In the genomic region with DNA sequence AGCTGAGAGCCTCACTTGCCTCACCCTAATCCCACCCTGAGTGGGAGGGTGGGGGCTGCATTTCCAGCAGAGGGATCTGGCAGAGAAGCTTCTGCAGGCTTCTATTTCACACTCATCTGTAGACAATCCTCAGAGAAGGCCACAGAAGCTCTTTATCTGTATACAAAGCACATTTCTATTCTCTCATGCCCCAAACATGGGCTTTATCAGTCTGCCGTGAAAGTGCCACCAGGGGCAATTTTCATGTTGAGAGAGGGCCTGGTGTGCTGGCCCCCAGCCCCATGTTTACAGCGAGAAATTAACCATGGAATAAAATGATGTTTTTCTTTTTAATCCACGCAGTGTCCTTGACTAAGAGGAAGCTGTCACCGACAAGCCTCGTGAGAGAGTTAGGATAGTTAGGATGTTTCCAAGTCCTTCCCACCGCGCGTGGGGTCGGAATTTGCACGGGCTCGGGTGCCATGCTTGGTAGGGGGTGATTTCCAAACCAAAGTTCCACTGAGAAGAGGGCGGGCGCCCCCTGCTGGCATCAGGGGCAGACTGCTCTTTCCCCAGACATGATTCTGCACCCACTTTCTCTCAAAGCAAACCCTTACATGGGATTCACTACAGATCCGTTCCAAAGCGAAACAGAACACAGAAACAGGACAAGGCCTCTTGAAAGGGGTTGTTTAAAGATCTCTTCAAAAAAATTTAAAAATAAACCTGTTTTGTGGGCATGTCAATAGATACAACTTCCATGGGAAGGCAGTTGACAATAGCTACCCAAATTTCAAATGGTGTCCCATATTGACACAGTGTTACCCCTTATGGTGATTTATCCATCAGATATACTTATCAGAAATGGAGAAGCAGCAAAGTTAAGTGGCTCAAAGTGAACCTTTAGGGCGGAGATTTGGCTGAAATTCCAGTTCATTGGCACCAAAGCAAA, we compare ENCODE assay signal across 8 cellular contexts. TPM values are rescaled to one million over a fixed set of nuclear protein-coding genes. Genes with fewer than 3 reads are reported as not detected.
DNase-seq lines count a peak whose midpoint lies in the region; ATAC-seq and TF ChIP-seq lines count a peak whose summit lies in the region.

No MANE protein-coding gene starts in this region.

- H3K4me1 ChIP-seq in CD4-positive, alpha-beta memory T cell (ENCODE audit: insufficient read depth, low read length): no peaks in the 10 kb centered on the region
- H3K4me1 ChIP-seq in OCI-LY1 (ENCODE audit: insufficient read depth, low read length, severe bottlenecking) (no peaks in the 10 kb centered on the region), neutrophil (ENCODE audit: control insufficient read depth in 1 of 2, insufficient read depth in 1 of 2, low read depth in 1 of 2, low read length in 1 of 2) (no peaks in the 10 kb centered on the region)

- peaks cover 0 to 3% (median under 1%) of the 10 kb centered on the region in 4 donors for H3K4me1 Mint-ChIP-seq in CD4-positive, alpha-beta memory T cell

- no peaks in the 10 kb centered on the region for H3F3A ChIP-seq in OCI-LY1 (ENCODE audit: insufficient read depth, low read length)

- H3K9ac ChIP-seq in OCI-LY1 (ENCODE audit: low read length): no peak overlapping the region

- H3K27ac ChIP-seq in CD4-positive, alpha-beta memory T cell (ENCODE audit: low read depth, low read length): no peak overlapping the region
- H3K27ac ChIP-seq in OCI-LY1 (ENCODE audit: low read depth, low read length, poor library complexity, severe bottlenecking): no peak overlapping the region
- H3K27ac ChIP-seq in neutrophil: no peak overlapping the region
- peak overlapping the region; percentile 82 for H3K27ac ChIP-seq in substantia nigra (ENCODE audit: low read depth, low read length, poor library complexity, severe bottlenecking)

- H3K27ac Mint-ChIP-seq in CD4-positive, alpha-beta memory T cell: no peak overlapping the region

- H3K4me3 ChIP-seq in CD4-positive, alpha-beta memory T cell (ENCODE audit: low read length in 2 of 2): no peak overlapping the region
- H3K4me3 ChIP-seq in OCI-LY1 (ENCODE audit: low read depth, low read length, poor library complexity, severe bottlenecking) (no peak overlapping the region), neutrophil (ENCODE audit: low read depth in 1 of 2, low read length in 1 of 2) (no peak overlapping the region)

- H3K4me3 Mint-ChIP-seq in CD4-positive, alpha-beta memory T cell: no peak overlapping the region

- H3K9me3 Mint-ChIP-seq in CD4-positive, alpha-beta memory T cell: peaks cover 2 to 30% (median 16%) of the 10 kb centered on the region in 8 donors

- no peak for ATAC-seq in GM18520 (IDR thresholded peaks at IDR 0.05; ENCODE audit: unreplicated experiment)

- CTCF ChIA-PET in CD4-positive, alpha-beta memory T cell (lab: Charles Lee; ENCODE audit: partially characterized antibody): interaction anchor here (1.2 to 9.2 kb wide), 6 partner anchors 11 to 714 kb away, joined by 3 to 114 read pairs (median 5); no protein-coding TSS in a partner anchor

- peaks cover 0 to 11% of the 10 kb centered on the region in 2 donors for H3K9me3 ChIP-seq in CD4-positive, alpha-beta memory T cell (ENCODE audit: control insufficient read depth in 1 of 2, low read length in 2 of 2)
- no peaks in the 10 kb centered on the region for H3K9me3 ChIP-seq in OCI-LY1 (ENCODE audit: low read length)
- peaks cover 6% of the 10 kb centered on the region for H3K9me3 ChIP-seq in neutrophil

- TF ChIP-seq CTCF in OCI-LY1 (IDR thresholded peaks at IDR 0.05; ENCODE audit: low read length): peak; percentile 87
- peak; percentile 54 for TF ChIP-seq CTCF in neutrophil (IDR thresholded peaks at IDR 0.05)

- intact Hi-C loops in CD4-positive, alpha-beta memory T cell (cut with micrococcal nuclease): loop anchor here (1.0 to 2.0 kb wide), 2 partner anchors 149 to 277 kb away; no protein-coding TSS in a partner anchor

- H3K79me2 ChIP-seq in OCI-LY1 (ENCODE audit: insufficient read depth, low read length): no peaks in the 10 kb centered on the region

- POLR2A ChIA-PET in CD4-positive, alpha-beta memory T cell (lab: Charles Lee; ENCODE audit: partially characterized antibody): no interaction called here

- no peaks in the 10 kb centered on the region for H4K20me1 ChIP-seq in OCI-LY1 (ENCODE audit: insufficient read depth, low read length)

- H3K4me2 ChIP-seq in OCI-LY1 (ENCODE audit: low read length): no peak overlapping the region

- H3K27me3 ChIP-seq in CD4-positive, alpha-beta memory T cell (ENCODE audit: insufficient read depth, low read length): no peaks in the 10 kb centered on the region
- no peaks in the 10 kb centered on the region; the same call in 1 of the 2 replicates for H3K27me3 ChIP-seq in OCI-LY1 (ENCODE audit: insufficient read depth, low read length)
- H3K27me3 ChIP-seq in neutrophil: peaks cover 5% of the 10 kb centered on the region

- peaks cover 4 to 13% of the 10 kb centered on the region in 2 donors for H3K36me3 Mint-ChIP-seq in CD4-positive, alpha-beta memory T cell

- H3K9me2 ChIP-seq in OCI-LY1 (ENCODE audit: low read depth, low read length): no peaks in the 10 kb centered on the region

- peak; percentile 45 to 59 (median 50) for DNase-seq in CD4-positive, alpha-beta memory T cell
- DNase-seq in HK-2 (ENCODE audit: unreplicated experiment) (peak; percentile 61), fibroblast of peridontal ligament (ENCODE audit: extremely low read depth) (peak; percentile 87), substantia nigra (lab: John Stamatoyannopoulos, UW) (peak in 46 of 49 donors; percentile 10 to 90 (median 64))
- peak; percentile 79 to 80 for DNase-seq in activated T-cell treated with anti-CD3 and anti-CD28 coated beads, Interleukin-2, amount 50 U/mL, for 48 hours

- no peak overlapping the region for H2AFZ ChIP-seq in OCI-LY1 (ENCODE audit: low read length)

- no peaks in the 10 kb centered on the region for H3K27me3 Mint-ChIP-seq in CD4-positive, alpha-beta memory T cell

- no peaks in the 10 kb centered on the region for H3K36me3 ChIP-seq in CD4-positive, alpha-beta memory T cell (ENCODE audit: insufficient read depth, low read length)
- no peaks in the 10 kb centered on the region for H3K36me3 ChIP-seq in OCI-LY1 (ENCODE audit: insufficient read depth, low read length)
- peaks cover 4% of the 10 kb centered on the region for H3K36me3 ChIP-seq in neutrophil

RNA-seq across cellular contexts. Expression of a gene that starts 19.4 kb away (rescaled TPM):
- total RNA-seq in CD4-positive, alpha-beta memory T cell: not detected
- not detected for polyA plus RNA-seq in CD4-positive, alpha-beta memory T cell
